15 cellular contexts compared by ENCODE assay signal in genomic region chr9:111514967-111515366, GRCh38. TPM values are rescaled to one million over a fixed set of nuclear protein-coding genes. Genes with fewer than 3 reads are reported as not detected.
DNase-seq lines count a peak whose midpoint lies in the region; ATAC-seq and TF ChIP-seq lines count a peak whose summit lies in the region.
"Had no signal": no experiment of that assay in that cellular context is flagged by ENCODE, and none has a peak within 500 bp of the region (broad histone marks: within the 10 kb centered on the region; RNA-seq: fewer than 3 reads in every experiment).

No MANE protein-coding gene starts in this region.

- peak; percentile 81 for ATAC-seq in activated T-helper 17 cell treated with anti-CD3 and anti-CD28 coated beads, Interleukin-2, amount 50 U/mL, for 72 hours (replicated peaks)
- ATAC-seq in foreskin keratinocyte (peak; percentile 67), omental fat pad (ENCODE audit: low FRiP score) (no peak)
- ATAC-seq: GM12878 had no signal

- no peak overlapping the region for H3K27ac ChIP-seq in mammary epithelial cell (ENCODE audit: insufficient read depth, low read depth, low read length)
- H3K27ac ChIP-seq in breast epithelium, result no peak overlapping the region
- H3K27ac ChIP-seq in foreskin keratinocyte, result no peak overlapping the region
- no peak overlapping the region for H3K27ac ChIP-seq in tibial nerve
- H3K27ac ChIP-seq: GM23248 had no signal

- H2AFZ ChIP-seq in mammary epithelial cell (ENCODE audit: low read depth, low read length), result peak overlapping the region; percentile 68
- H2AFZ ChIP-seq: GM23248 had no signal

- no peaks in the 10 kb centered on the region for H3K9me3 ChIP-seq in mammary epithelial cell (replicated peaks; ENCODE audit: insufficient read depth, low read length)
- H3K9me3 ChIP-seq in breast epithelium, result no peaks in the 10 kb centered on the region
- H3K9me3 ChIP-seq in tibial nerve, result peaks cover 0 to 9% (median 0%) of the 10 kb centered on the region in 4 donors

- no TSS peak for BruUV-seq in mammary epithelial cell (replicated peaks; lab: Mats Ljungman, UMichigan)

- no peaks in the 10 kb centered on the region for H3K79me2 ChIP-seq in mammary epithelial cell (ENCODE audit: insufficient read depth, low read length)

- DNase-seq in mammary epithelial cell (peak; percentile 51), breast epithelium (ENCODE audit: low spot score in 2 of 2) (no peak), foreskin keratinocyte (peak in 1 of 2 donors; percentile 52), tibial nerve (ENCODE audit: low spot score in 2 of 2) (no peak), omental fat pad (ENCODE audit: low spot score) (no peak), NCI-H1930 (lab: John Stamatoyannopoulos, UW) (no peak)
- DNase-seq: C1 segment of cervical spinal cord; CD4-positive, alpha-beta T cell; DMS79; GM23248; H7 had no signal

- TF ChIP-seq POLR2A in breast epithelium (IDR thresholded peaks at IDR 0.05), result no peak
- TF ChIP-seq POLR2A in tibial nerve (IDR thresholded peaks at IDR 0.05), result no peak

- no peak for TF ChIP-seq CTCF in mammary epithelial cell (conservative IDR thresholded peaks at IDR 0.05 in 1 of 2, IDR thresholded peaks at IDR 0.05 in 1 of 2; ENCODE audit: extremely low read depth in 1 of 2, insufficient read depth in 1 of 2, low read depth in 1 of 2, low read length in 2 of 2)
- no peak for TF ChIP-seq CTCF in breast epithelium (IDR thresholded peaks at IDR 0.05)
- no peak for TF ChIP-seq CTCF in foreskin keratinocyte (conservative IDR thresholded peaks at IDR 0.05)
- TF ChIP-seq CTCF in tibial nerve (IDR thresholded peaks at IDR 0.05), result no peak
- TF ChIP-seq CTCF in omental fat pad (IDR thresholded peaks at IDR 0.05), result no peak

- H4K20me1 ChIP-seq in mammary epithelial cell (ENCODE audit: insufficient read depth, low read length), result no peaks in the 10 kb centered on the region

- H3K36me3 ChIP-seq in mammary epithelial cell (ENCODE audit: insufficient read depth, low read length) (no peaks in the 10 kb centered on the region), breast epithelium (no peaks in the 10 kb centered on the region), tibial nerve (no peaks in the 10 kb centered on the region)

- dilution Hi-C loops in mammary epithelial cell (cut with HindIII; ENCODE audit: low sequenced_read_pairs), result no loop called here

- H3K4me3 ChIP-seq in mammary epithelial cell (replicated peaks in 1 of 3; ENCODE audit: insufficient read depth in 1 of 3, low read depth in 2 of 3, low read length in 3 of 3) (no peak overlapping the region), breast epithelium (no peak overlapping the region), tibial nerve (no peak overlapping the region)
- H3K4me3 ChIP-seq: GM12878, GM23248 had no signal

- H3K27ac Mint-ChIP-seq in activated T-helper 17 cell treated with anti-CD3 and anti-CD28 coated beads, Interleukin-2, amount 50 U/mL, for 72 hours, result no peak overlapping the region
- H3K27ac Mint-ChIP-seq: B cell; CD4-positive, alpha-beta T cell had no signal

- H3K27me3 ChIP-seq in mammary epithelial cell (ENCODE audit: insufficient read depth, low read length) (no peaks in the 10 kb centered on the region), breast epithelium (no peaks in the 10 kb centered on the region), foreskin keratinocyte (no peaks in the 10 kb centered on the region), tibial nerve (no peaks in the 10 kb centered on the region)

- H3K27me3 Mint-ChIP-seq in activated T-helper 17 cell treated with anti-CD3 and anti-CD28 coated beads, Interleukin-2, amount 50 U/mL, for 72 hours, result no peaks in the 10 kb centered on the region

- H3K4me1 Mint-ChIP-seq in activated T-helper 17 cell treated with anti-CD3 and anti-CD28 coated beads, Interleukin-2, amount 50 U/mL, for 72 hours, result no peaks in the 10 kb centered on the region
- H3K4me1 Mint-ChIP-seq: B cell had no signal

- H3K9me3 Mint-ChIP-seq in activated T-helper 17 cell treated with anti-CD3 and anti-CD28 coated beads, Interleukin-2, amount 50 U/mL, for 72 hours, result peaks cover 3% of the 10 kb centered on the region

- intact Hi-C loops in mammary epithelial cell (cut with micrococcal nuclease) (no loop called here), breast epithelium (cut with DNase I; ENCODE audit: low total_unique reads) (no loop called here)

- H3K4me1 ChIP-seq in mammary epithelial cell (ENCODE audit: insufficient read depth, low read length) (peaks cover 13% of the 10 kb centered on the region), breast epithelium (no peaks in the 10 kb centered on the region), foreskin keratinocyte (peaks cover 7% of the 10 kb centered on the region), tibial nerve (no peaks in the 10 kb centered on the region)

- no peaks in the 10 kb centered on the region for H3K36me3 Mint-ChIP-seq in activated T-helper 17 cell treated with anti-CD3 and anti-CD28 coated beads, Interleukin-2, amount 50 U/mL, for 72 hours (ENCODE audit: low read depth)

- TF ChIP-seq EP300 in tibial nerve (IDR thresholded peaks at IDR 0.05), result no peak

- peak overlapping the region; percentile 22 for H3K4me2 ChIP-seq in mammary epithelial cell (ENCODE audit: insufficient read depth, low read depth, low read length)

- H3K4me3 Mint-ChIP-seq in activated T-helper 17 cell treated with anti-CD3 and anti-CD28 coated beads, Interleukin-2, amount 50 U/mL, for 72 hours, result no peak overlapping the region
- H3K4me3 Mint-ChIP-seq: B cell; CD4-positive, alpha-beta T cell had no signal

- in situ Hi-C loops in mammary epithelial cell (cut with MboI; ENCODE audit: low sequenced_read_pairs in 2 of 2), result no loop called here

- H3K9ac ChIP-seq in mammary epithelial cell (ENCODE audit: insufficient read depth, low read length), result no peak overlapping the region
- H3K9ac ChIP-seq: GM23248 had no signal

- CTCF ChIA-PET in mammary epithelial cell (lab: Charles Lee; ENCODE audit: low non-redundant PET), result no interaction called here

RNA-seq across cellular contexts. Expression of gene ZNF483, which starts 10.0 kb away (rescaled TPM):
- 1 to 10 TPM; 2.1 to 5.7 TPM for total RNA-seq in mammary epithelial cell
- polyA plus RNA-seq in mammary epithelial cell, result 0.58 TPM
- 7.5 TPM for polyA minus RNA-seq in mammary epithelial cell
- total RNA-seq in breast epithelium, result 10 to 100 TPM in 2 of 3 donors, 1 to 10 TPM in 1; 5.9 to 24.9 (median 16.4) TPM
- 1 to 10 TPM; 7.0 to 7.3 TPM for total RNA-seq in activated T-helper 17 cell treated with anti-CD3 and anti-CD28 coated beads, Interleukin-2, amount 50 U/mL, for 72 hours
- total RNA-seq in foreskin keratinocyte, result 1.8 and 2.3 TPM in 2 replicates
- polyA plus RNA-seq in foreskin keratinocyte, result 0.17 and 0.25 TPM in 2 replicates
- 10 to 100 TPM in 3 of 4 donors, 1 to 10 TPM in 1; 5.7 to 12.0 (median 10.7) TPM for total RNA-seq in tibial nerve
- total RNA-seq in omental fat pad, result 10 to 100 TPM in 1 of 4 donors, 1 to 10 TPM in 3; 2.8 to 11.9 (median 3.7) TPM
- total RNA-seq: HT-29 had no signal

RNA-seq across cellular contexts. Expression of gene ECPAS, which starts 30.8 kb away (rescaled TPM):
- total RNA-seq in mammary epithelial cell, result 10 to 100 TPM; 87.2 to 96.3 TPM
- polyA plus RNA-seq in mammary epithelial cell, result 26.1 TPM
- 186 TPM for polyA minus RNA-seq in mammary epithelial cell
- total RNA-seq in breast epithelium, result 100 to 1,000 TPM in 1 of 3 donors, 10 to 100 TPM in 2; 91.6 to 159 (median 94.1) TPM
- 100 to 1,000 TPM in 1 of 2 donors, 10 to 100 TPM in 1; 77.4 to 103 TPM for total RNA-seq in activated T-helper 17 cell treated with anti-CD3 and anti-CD28 coated beads, Interleukin-2, amount 50 U/mL, for 72 hours
- 56.1 and 56.7 TPM in 2 replicates for total RNA-seq in foreskin keratinocyte
- 18.5 and 21.8 TPM in 2 replicates for polyA plus RNA-seq in foreskin keratinocyte
- total RNA-seq in tibial nerve, result 100 to 1,000 TPM in 2 of 4 donors, 10 to 100 TPM in 2; 87.9 to 150 (median 96.6) TPM
- total RNA-seq in omental fat pad, result 100 to 1,000 TPM in 3 of 4 donors, 10 to 100 TPM in 1; 92.8 to 153 (median 113) TPM
